ENCODE assay signal across 1 cellular context in the genomic region with DNA sequence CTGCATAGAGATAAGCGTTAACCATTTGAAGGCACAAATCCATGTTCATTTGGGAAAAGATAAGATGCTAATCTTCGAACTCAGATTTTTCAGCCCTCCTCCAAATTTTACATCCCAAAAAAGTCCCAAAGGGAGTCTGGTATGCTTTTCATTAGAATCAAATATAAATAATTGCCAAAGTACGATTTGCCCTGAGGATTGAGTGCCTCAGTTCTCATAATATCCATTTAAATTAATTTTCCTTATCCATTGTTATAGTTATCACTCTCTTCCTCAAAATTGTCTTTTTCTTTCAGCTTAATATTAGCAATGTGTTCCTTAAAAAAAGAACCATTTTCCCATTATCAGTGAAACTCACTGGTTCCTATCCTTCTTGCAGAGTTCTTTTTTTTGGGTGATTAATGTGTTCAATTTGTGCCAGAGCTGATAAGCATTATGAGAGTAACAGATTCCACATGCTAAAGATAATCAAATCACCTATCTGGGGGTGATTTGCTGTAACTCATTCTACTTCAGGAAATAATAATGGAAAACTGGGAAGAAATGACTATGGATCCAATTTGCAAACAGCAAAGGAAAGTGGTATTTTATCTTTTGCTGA.
TF ChIP-seq lines count a peak whose summit lies in the region.

No MANE protein-coding gene starts in this region.

TF ChIP-seq in WTC11, 78 proteins besides CTCF, POLR2A, EP300 and RAD21 (continued from another document):
- no peak for TF ChIP-seq SMAD4 (CRISPR knock-in tag; IDR thresholded peaks at IDR 0.05)
